In the genomic region with DNA sequence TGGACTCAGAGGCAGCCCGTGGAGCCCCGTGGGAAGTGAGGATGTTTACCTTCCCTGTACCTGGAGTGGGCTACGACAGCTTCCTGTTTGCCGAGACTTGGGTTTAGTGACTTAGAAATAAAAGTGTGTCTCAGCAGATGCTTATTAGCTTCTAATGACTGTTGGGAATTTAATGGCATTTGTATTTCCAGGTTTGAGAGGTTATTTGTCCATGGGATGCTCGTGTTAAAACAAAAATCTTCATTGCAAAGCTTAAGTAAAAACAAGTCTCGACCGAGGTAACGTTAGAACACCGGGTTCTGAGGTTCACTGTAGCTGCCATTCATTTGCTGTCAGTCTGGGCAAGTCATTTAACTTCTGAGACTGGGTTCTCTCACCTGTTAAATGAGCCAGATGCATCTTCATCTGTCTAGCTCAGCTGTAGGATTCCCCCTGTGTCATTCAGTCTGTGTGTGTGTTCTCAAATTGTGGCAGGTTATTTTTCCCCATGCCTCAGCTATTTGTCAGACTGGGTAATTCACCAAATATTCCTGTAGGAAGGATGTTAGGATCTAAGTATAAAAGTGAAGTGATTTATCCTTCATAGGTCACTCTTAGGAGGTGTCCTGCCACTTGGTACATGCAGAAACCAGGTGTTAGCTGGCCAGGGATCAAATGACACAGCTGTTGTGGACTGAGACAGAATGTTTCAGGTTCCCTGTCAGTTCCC, we compare ENCODE assay signal across 8 cellular contexts. TPM values are rescaled to one million over a fixed set of nuclear protein-coding genes. Genes with fewer than 3 reads are reported as not detected.
DNase-seq lines count a peak whose midpoint lies in the region; ATAC-seq and TF ChIP-seq lines count a peak whose summit lies in the region.

No MANE protein-coding gene starts in this region.

- peak overlapping the region; percentile 99 for H3K4me3 ChIP-seq in GM06990 (replicated peaks; ENCODE audit: low read depth, low read length)
- peak overlapping the region; percentile 67 for H3K4me3 ChIP-seq in HEK293 (ENCODE audit: low read depth, low read length)
- H3K4me3 ChIP-seq in SU-DHL-6 (ENCODE audit: insufficient read depth, low read length, poor library complexity, severe bottlenecking): peak overlapping the region; percentile 72
- H3K4me3 ChIP-seq in fibroblast of lung (replicated peaks in 1 of 4; ENCODE audit: control extremely low read depth in 1 of 4, insufficient read depth in 1 of 4, low read depth in 3 of 4, low read length in 4 of 4): peak overlapping the region; percentile 93 to 98 (median 96)

- H3K4me1 Mint-ChIP-seq in progenitor cell of endocrine pancreas (ENCODE audit: low read depth): peaks cover 13% of the 10 kb centered on the region

- peaks cover 16% of the 10 kb centered on the region for H3K79me2 ChIP-seq in SU-DHL-6 (ENCODE audit: insufficient read depth, low read length)
- peaks cover 19% of the 10 kb centered on the region for H3K79me2 ChIP-seq in fibroblast of lung (ENCODE audit: control insufficient read depth, insufficient read depth, low read length)

- no peaks in the 10 kb centered on the region for H4K20me1 ChIP-seq in SU-DHL-6 (ENCODE audit: low read depth, low read length)
- no peaks in the 10 kb centered on the region for H4K20me1 ChIP-seq in fibroblast of lung (ENCODE audit: control insufficient read depth, extremely low read depth, insufficient read depth, low read length)

- H3K9ac ChIP-seq in SU-DHL-6 (ENCODE audit: low read length): peak overlapping the region; percentile 97
- H3K9ac ChIP-seq in fibroblast of lung (ENCODE audit: insufficient read depth, low read length): peak overlapping the region; percentile 96

- H3K9me3 Mint-ChIP-seq in progenitor cell of endocrine pancreas (ENCODE audit: low read depth): peaks cover 3% of the 10 kb centered on the region

- H3K9me3 ChIP-seq in HEK293 (ENCODE audit: control insufficient read depth, insufficient read depth, low read depth, low read length) (no peaks in the 10 kb centered on the region), SU-DHL-6 (ENCODE audit: insufficient read depth, low read length) (no peaks in the 10 kb centered on the region), fibroblast of lung (ENCODE audit: control insufficient read depth, insufficient read depth, low read depth, low read length) (no peaks in the 10 kb centered on the region)

- peaks cover 2% of the 10 kb centered on the region for H3K36me3 ChIP-seq in GM06990 (ENCODE audit: control insufficient read depth, insufficient read depth, low read length)
- H3K36me3 ChIP-seq in HEK293 (ENCODE audit: control insufficient read depth in 2 of 2, insufficient read depth in 1 of 2, low read length in 2 of 2): peaks cover 19 to 31% of the 10 kb centered on the region in 2 experiments
- no peaks in the 10 kb centered on the region for H3K36me3 ChIP-seq in SU-DHL-6 (ENCODE audit: low read length)
- H3K36me3 ChIP-seq in fibroblast of lung (ENCODE audit: control insufficient read depth, insufficient read depth, low read length): no peaks in the 10 kb centered on the region

- H3K9me2 ChIP-seq in SU-DHL-6 (replicated peaks; ENCODE audit: insufficient read depth, low read length): no peaks in the 10 kb centered on the region

- DNase-seq in GM06990 (ENCODE audit: extremely low read depth, insufficient read length) (no peak), fibroblast of lung (ENCODE audit: low read depth in 2 of 2) (peak; percentile 8 to 13), progenitor cell of endocrine pancreas (ENCODE audit: low spot score, unreplicated experiment) (no peak), hippocampal formation (lab: John Stamatoyannopoulos, UW) (no peak)
- DNase-seq in activated CD4-positive, alpha-beta T cell treated with anti-CD3 and anti-CD28 coated beads for 4 hours: no peak

- H3K4me2 ChIP-seq in SU-DHL-6 (ENCODE audit: low read depth, low read length, poor library complexity, severe bottlenecking) (peak overlapping the region; percentile 93), fibroblast of lung (ENCODE audit: extremely low read depth, insufficient read depth, low read length) (peak overlapping the region; percentile 99)

- POLR2A ChIA-PET in HEK293 (lab: Yijun Ruan, JAX): interaction anchor here (0.6 to 2.5 kb wide), 6 partner anchors 11 to 317 kb away, joined by 3 to 25 read pairs (median 4); partner anchors contain the start of genes HYLS1 and STT3A

- CTCF ChIA-PET in HEK293 (lab: Yijun Ruan, JAX): interaction anchor here (0.5 to 1.5 kb wide), 8 partner anchors 12 to 871 kb away, joined by 3 to 4 read pairs (median 4); no protein-coding TSS in a partner anchor

- peaks cover 5% of the 10 kb centered on the region for H3K36me3 Mint-ChIP-seq in progenitor cell of endocrine pancreas (ENCODE audit: insufficient read depth)

- no peak for TF ChIP-seq CTCF in GM06990 (IDR thresholded peaks at IDR 0.05; ENCODE audit: insufficient read depth, low read length, poor library complexity, severe bottlenecking)
- no peak for TF ChIP-seq CTCF in HEK293 (tag by site-specific recombination; IDR thresholded peaks at IDR 0.05)
- no peak for TF ChIP-seq CTCF in SU-DHL-6 (IDR thresholded peaks at IDR 0.05; ENCODE audit: insufficient read depth, low read length, poor library complexity, severe bottlenecking)
- TF ChIP-seq CTCF in fibroblast of lung (conservative IDR thresholded peaks at IDR 0.05 in 1 of 2, IDR thresholded peaks at IDR 0.05 in 1 of 2; ENCODE audit: low read depth in 1 of 2, low read length in 2 of 2): no peak
- TF ChIP-seq CTCF in progenitor cell of endocrine pancreas (IDR thresholded peaks at IDR 0.05; ENCODE audit: unreplicated experiment): no peak

- H3K4me1 ChIP-seq in HEK293 (ENCODE audit: control insufficient read depth, insufficient read depth, low read length) (no peaks in the 10 kb centered on the region; the same call in 1 of the 2 replicates), fibroblast of lung (ENCODE audit: control insufficient read depth, extremely low read depth, insufficient read depth, low read length) (peaks cover 6% of the 10 kb centered on the region)

- H3K27me3 ChIP-seq in GM06990 (replicated peaks; ENCODE audit: control insufficient read depth, insufficient read depth, low read length) (no peaks in the 10 kb centered on the region), SU-DHL-6 (ENCODE audit: low read length) (no peaks in the 10 kb centered on the region), fibroblast of lung (ENCODE audit: control insufficient read depth, insufficient read depth, low read length) (no peaks in the 10 kb centered on the region)

- peak overlapping the region; percentile 86 for H3K4me3 Mint-ChIP-seq in progenitor cell of endocrine pancreas (ENCODE audit: low read depth)

- H3K27ac Mint-ChIP-seq in progenitor cell of endocrine pancreas: peak overlapping the region; percentile 84

- peak overlapping the region; percentile 66 for H3K27ac ChIP-seq in HEK293 (ENCODE audit: extremely low read depth, low read depth, low read length)
- H3K27ac ChIP-seq in SU-DHL-6 (ENCODE audit: low read depth, low read length): peak overlapping the region; percentile 71
- peak overlapping the region; percentile 88 for H3K27ac ChIP-seq in fibroblast of lung (ENCODE audit: insufficient read depth, low read length)

- peak overlapping the region; percentile 62 for H2AFZ ChIP-seq in SU-DHL-6 (ENCODE audit: low read depth, low read length, severe bottlenecking)
- peak overlapping the region; percentile 86 for H2AFZ ChIP-seq in fibroblast of lung (ENCODE audit: low read length)

- ATAC-seq in GM21825 (IDR thresholded peaks at IDR 0.05; ENCODE audit: unreplicated experiment): no peak

- H3K27me3 Mint-ChIP-seq in progenitor cell of endocrine pancreas: no peaks in the 10 kb centered on the region

- no peaks in the 10 kb centered on the region for H3F3A ChIP-seq in SU-DHL-6 (ENCODE audit: insufficient read depth)

TF ChIP-seq in HEK293, 187 proteins besides CTCF, POLR2A, EP300 and RAD21:
- TF ChIP-seq ZNF266 (tag by site-specific recombination; IDR thresholded peaks at IDR 0.05; ENCODE audit: low read depth): no peak
- TF ChIP-seq, protein P1, sequence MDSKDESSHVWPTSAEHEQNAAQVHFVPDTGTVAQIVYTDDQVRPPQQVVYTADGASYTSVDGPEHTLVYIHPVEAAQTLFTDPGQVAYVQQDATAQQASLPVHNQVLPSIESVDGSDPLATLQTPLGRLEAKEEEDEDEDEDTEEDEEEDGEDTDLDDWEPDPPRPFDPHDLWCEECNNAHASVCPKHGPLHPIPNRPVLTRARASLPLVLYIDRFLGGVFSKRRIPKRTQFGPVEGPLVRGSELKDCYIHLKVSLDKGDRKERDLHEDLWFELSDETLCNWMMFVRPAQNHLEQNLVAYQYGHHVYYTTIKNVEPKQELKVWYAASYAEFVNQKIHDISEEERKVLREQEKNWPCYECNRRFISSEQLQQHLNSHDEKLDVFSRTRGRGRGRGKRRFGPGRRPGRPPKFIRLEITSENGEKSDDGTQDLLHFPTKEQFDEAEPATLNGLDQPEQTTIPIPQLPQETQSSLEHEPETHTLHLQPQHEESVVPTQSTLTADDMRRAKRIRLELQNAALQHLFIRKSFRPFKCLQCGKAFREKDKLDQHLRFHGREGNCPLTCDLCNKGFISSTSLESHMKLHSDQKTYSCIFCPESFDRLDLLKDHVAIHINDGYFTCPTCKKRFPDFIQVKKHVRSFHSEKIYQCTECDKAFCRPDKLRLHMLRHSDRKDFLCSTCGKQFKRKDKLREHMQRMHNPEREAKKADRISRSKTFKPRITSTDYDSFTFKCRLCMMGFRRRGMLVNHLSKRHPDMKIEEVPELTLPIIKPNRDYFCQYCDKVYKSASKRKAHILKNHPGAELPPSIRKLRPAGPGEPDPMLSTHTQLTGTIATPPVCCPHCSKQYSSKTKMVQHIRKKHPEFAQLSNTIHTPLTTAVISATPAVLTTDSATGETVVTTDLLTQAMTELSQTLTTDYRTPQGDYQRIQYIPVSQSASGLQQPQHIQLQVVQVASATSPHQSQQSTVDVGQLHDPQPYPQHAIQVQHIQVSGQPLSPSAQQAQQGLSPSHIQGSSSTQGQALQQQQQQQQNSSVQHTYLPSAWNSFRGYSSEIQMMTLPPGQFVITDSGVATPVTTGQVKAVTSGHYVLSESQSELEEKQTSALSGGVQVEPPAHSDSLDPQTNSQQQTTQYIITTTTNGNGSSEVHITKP (tag by site-specific recombination; IDR thresholded peaks at IDR 0.05): 0 out of 2 replicates have a peak, but pooled peaks have one; percentile 25

RNA-seq across cellular contexts. Expression of gene EI24, which starts 0.8 kb away (rescaled TPM):
- total RNA-seq in fibroblast of lung (94.6 and 107 TPM in 2 replicates), progenitor cell of endocrine pancreas (68.0 and 74.0 TPM in 2 replicates)
- 180 and 185 TPM in 2 replicates for polyA plus RNA-seq in fibroblast of lung
- polyA plus RNA-seq in fibroblast of lung (2012): 84.4 and 93.4 TPM in 2 replicates
- polyA minus RNA-seq in fibroblast of lung (ENCODE audit: low replicate concordance): 66.1 and 75.0 TPM in 2 replicates

RNA-seq across cellular contexts. Expression of gene STT3A, which starts 22.6 kb away (rescaled TPM):
- total RNA-seq in fibroblast of lung: 188 and 257 TPM in 2 replicates
- polyA plus RNA-seq in fibroblast of lung: 342 and 375 TPM in 2 replicates
- 204 and 239 TPM in 2 replicates for polyA plus RNA-seq in fibroblast of lung (2012)
- polyA minus RNA-seq in fibroblast of lung (ENCODE audit: low replicate concordance): 527 and 675 TPM in 2 replicates
- 162 and 164 TPM in 2 replicates for total RNA-seq in progenitor cell of endocrine pancreas

RNA-seq across cellular contexts. Expression of gene CHEK1, which starts 54.9 kb away (rescaled TPM):
- 28.5 and 39.5 TPM in 2 replicates for total RNA-seq in fibroblast of lung
- polyA plus RNA-seq in fibroblast of lung: 28.3 and 37.9 TPM in 2 replicates
- polyA plus RNA-seq in fibroblast of lung (2012): 22.3 and 33.4 TPM in 2 replicates
- 6.9 and 14.6 TPM in 2 replicates for polyA minus RNA-seq in fibroblast of lung (ENCODE audit: low replicate concordance)
- 52.7 and 58.3 TPM in 2 replicates for total RNA-seq in progenitor cell of endocrine pancreas

Comparison
In these comparisons a context has a peak if more than half of its experiments do, and no peak if none do; other contexts are left out.
1. DNase-seq: peak in fibroblast of lung (2 of 2); none in GM06990 (single experiment), progenitor cell of endocrine pancreas (single experiment), hippocampal formation (0 of 2) and activated CD4-positive, alpha-beta T cell treated with anti-CD3 and anti-CD28 coated beads for 4 hours (0 of 2).
2. Peak in every context shown above with its lines, with median percentiles within 50 percentile points of each other: H3K4me3 ChIP-seq and H3K27ac ChIP-seq.